Comparison of ENCODE assay signal across 8 cellular contexts in the genomic region with DNA sequence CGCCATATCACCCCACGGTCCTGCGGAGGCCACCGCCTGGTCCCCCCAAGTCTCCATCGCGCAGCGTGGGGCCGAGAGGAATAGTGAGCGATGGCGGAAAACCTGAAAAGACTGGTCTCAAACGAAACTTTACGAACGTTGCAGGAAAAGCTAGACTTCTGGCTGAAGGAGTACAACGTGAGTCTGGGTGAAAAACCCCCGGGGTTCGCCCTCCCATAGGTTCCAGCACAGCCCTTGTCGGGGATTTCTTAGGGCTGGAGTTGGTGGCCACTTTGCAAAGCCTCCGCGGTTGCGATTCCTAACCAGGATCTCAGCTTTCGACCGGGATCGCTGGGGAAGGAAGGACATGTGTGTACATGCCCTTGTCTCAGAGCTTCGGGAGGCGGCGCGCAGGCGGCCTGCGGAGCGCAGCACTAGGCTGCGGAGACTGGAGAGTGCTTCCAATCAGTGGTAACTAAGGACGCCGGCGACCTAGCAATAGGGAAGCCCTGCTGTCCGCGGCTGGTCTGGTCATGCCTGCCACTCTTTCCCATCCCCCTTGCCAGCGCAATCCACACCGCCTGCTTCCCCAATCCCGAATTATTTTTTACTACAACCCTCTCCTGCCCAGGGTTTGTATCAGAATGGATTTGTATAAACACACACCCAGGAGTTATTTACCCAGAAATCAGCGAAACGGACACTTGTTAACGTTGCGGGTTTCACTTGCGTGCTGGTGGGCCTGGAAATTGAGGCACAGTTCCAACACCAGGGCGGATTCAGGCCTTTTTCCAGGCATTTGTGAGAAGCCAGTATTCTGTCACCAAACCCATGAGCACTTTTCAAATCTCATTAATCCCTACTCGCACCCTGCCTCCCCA. TPM values are rescaled to one million over a fixed set of nuclear protein-coding genes. Genes with fewer than 3 reads are reported as not detected.
DNase-seq lines count a peak whose midpoint lies in the region; ATAC-seq and TF ChIP-seq lines count a peak whose summit lies in the region.

No MANE protein-coding gene starts in this region.

- 3 to 6% (median 4%) methylated on average over 35 to 46 of the region's 46 CpGs for WGBS in spleen, 5 donors

- no peaks in the 10 kb centered on the region for H3K9me3 Mint-ChIP-seq in central memory CD8-positive, alpha-beta T cell

- no peak overlapping the region for H3K27ac Mint-ChIP-seq in central memory CD8-positive, alpha-beta T cell (ENCODE audit: low read depth)

- in situ Hi-C loops in GM13977 (cut with MboI; ENCODE audit: low pct_unique_long_range_greater_than_20kb, low sequenced_read_pairs, unreplicated experiment): no loop called here

- TF ChIP-seq CTCF in GM13977 (IDR thresholded peaks at IDR 0.05; ENCODE audit: extremely low read depth, insufficient read depth, missing control alignments) (no peak), spleen (IDR thresholded peaks at IDR 0.05 in 8 of 11, conservative IDR thresholded peaks at IDR 0.05 in 3 of 11) (no peak)

- H3K27ac ChIP-seq in spleen: peak overlapping the region in 4 of 8 donors; percentile 5 to 57 (median 46)

- peaks cover 4 to 23% (median 21%) of the 10 kb centered on the region in 6 donors for H3K4me1 ChIP-seq in spleen

- H3K36me3 Mint-ChIP-seq in central memory CD8-positive, alpha-beta T cell (ENCODE audit: insufficient read depth): no peaks in the 10 kb centered on the region

- intact Hi-C loops in spleen (cut with DNase I; ENCODE audit: low total_unique reads): no loop called here

- H3K27me3 Mint-ChIP-seq in central memory CD8-positive, alpha-beta T cell: peaks cover 69% of the 10 kb centered on the region

- TF ChIP-seq POLR2A in spleen (IDR thresholded peaks at IDR 0.05): no peak

- H3K9me3 ChIP-seq in spleen: no peaks in the 10 kb centered on the region

- H3K4me3 Mint-ChIP-seq in central memory CD8-positive, alpha-beta T cell: peak overlapping the region; percentile 40

- peaks cover 9% of the 10 kb centered on the region for H3K4me1 Mint-ChIP-seq in central memory CD8-positive, alpha-beta T cell

- H3K27me3 ChIP-seq in spleen (replicated peaks in 1 of 7): peaks cover 0 to 82% (median 22%) of the 10 kb centered on the region in 7 donors

- ATAC-seq in HG02885 (IDR thresholded peaks at IDR 0.05; ENCODE audit: poor library complexity, unreplicated experiment): peak; percentile 63
- ATAC-seq in central memory CD8-positive, alpha-beta T cell (replicated peaks; ENCODE audit: extremely low read depth, poor library complexity, severe bottlenecking): no peak
- no peak for ATAC-seq in HG03135 (IDR thresholded peaks at IDR 0.05; ENCODE audit: unreplicated experiment)

- H3K4me3 ChIP-seq in spleen: peak overlapping the region; percentile 30 to 66 (median 52)

- H3K36me3 ChIP-seq in spleen: no peaks in the 10 kb centered on the region

- peak; percentile 94 for DNase-seq in AG08395 (ENCODE audit: low spot score)
- peak; percentile 75 for DNase-seq in GM13977 (ENCODE audit: low spot score)
- DNase-seq in NCI-H526 treated with DMSO at 0.1 percent for 48 hours (lab: John Stamatoyannopoulos, UW): peak; percentile 73
- DNase-seq in central memory CD8-positive, alpha-beta T cell (ENCODE audit: low spot score in 2 of 2): no peak
- DNase-seq in islet precursor cell: peak; percentile 98
- DNase-seq in spleen: peak; percentile 80

RNA-seq across cellular contexts. Expression of a gene that starts 0.7 kb away (rescaled TPM):
- 1 to 10 TPM in 4 of 7 donors, under 1 TPM in 3; 0.32 to 3.3 (median 1.1) TPM for total RNA-seq in spleen
- under 1 TPM; 0.18 to 0.67 (median 0.42) TPM for polyA plus RNA-seq in spleen

RNA-seq across cellular contexts. Expression of a gene that starts 13.7 kb away (rescaled TPM):
- total RNA-seq in spleen: 10 to 100 TPM; 13.5 to 21.2 (median 15.7) TPM
- polyA plus RNA-seq in spleen: 1 to 10 TPM; 2.3 to 4.3 (median 3.6) TPM

RNA-seq across cellular contexts. Expression of a gene that starts 31.7 kb away (rescaled TPM):
- total RNA-seq in spleen: under 1 TPM in 6 of 7 donors, not detected in 1; 0.14 to 0.56 (median 0.42) TPM
- polyA plus RNA-seq in spleen: under 1 TPM; 0.09 to 0.13 (median 0.10) TPM

Comparison
In these comparisons a context has a peak if more than half of its experiments do, and no peak if none do; other contexts are left out.
1. DNase-seq: peak in AG08395 (single experiment), GM13977 (single experiment), NCI-H526 treated with DMSO at 0.1 percent for 48 hours (single experiment), islet precursor cell (single experiment) and spleen (single experiment); none in central memory CD8-positive, alpha-beta T cell (0 of 2).